Comparison of ENCODE assay signal across 34 cellular contexts in the genomic region with DNA sequence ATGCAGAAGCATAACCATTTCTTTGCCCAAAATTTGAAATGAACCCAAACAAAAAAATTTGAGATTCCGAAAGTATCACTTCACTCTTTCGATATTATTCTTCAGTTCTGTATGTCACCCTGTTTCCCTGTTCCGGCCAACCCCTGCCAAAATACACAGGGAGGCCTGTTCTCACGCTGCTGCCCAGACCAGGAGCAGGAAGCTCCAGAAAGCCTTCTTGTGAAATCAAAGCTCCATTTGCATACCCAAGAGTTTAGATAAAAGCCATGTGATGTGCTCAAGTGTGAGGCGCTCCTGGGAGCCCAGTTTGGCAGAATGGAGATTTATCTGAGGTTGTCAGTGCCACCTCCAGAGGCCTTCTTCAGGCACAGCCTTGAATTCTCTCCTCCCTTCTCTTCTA.
A peak's percentile ranks its signal among the peaks of the same experiment; 100 is the strongest.
DNase-seq lines count a peak whose midpoint lies in the region; ATAC-seq, FAIRE-seq and TF ChIP-seq lines count a peak whose summit lies in the region.
"Had no signal": no experiment of that assay in that cellular context is flagged by ENCODE, and none has a peak within 500 bp of the region (broad histone marks: within the 10 kb centered on the region; RNA-seq: fewer than 3 reads in every experiment).

No MANE protein-coding gene starts in this region.

- no peaks in the 10 kb centered on the region for H3K36me3 ChIP-seq in lower lobe of right lung
- H3K36me3 ChIP-seq: ascending aorta, neutrophil, sigmoid colon had no signal

- H3K27ac ChIP-seq in lower lobe of right lung = no peak overlapping the region
- H3K27ac ChIP-seq: A549, ascending aorta, KMS-11, neutrophil, RWPE1, sigmoid colon, SK-N-MC had no signal

- no peaks in the 10 kb centered on the region for H3K9me3 ChIP-seq in lower lobe of right lung
- H3K9me3 ChIP-seq: A549, ascending aorta, neutrophil, sigmoid colon had no signal

- in situ Hi-C loops in SK-MEL-5 (cut with HindIII; ENCODE audit: low pct_unique_long_range_greater_than_20kb, low sequenced_read_pairs) = no loop called here

- H3K4me3 ChIP-seq in lower lobe of right lung = no peak overlapping the region
- H3K4me3 ChIP-seq: A549, ascending aorta, sigmoid colon, SK-N-MC had no signal

- no peaks in the 10 kb centered on the region for H3K27me3 ChIP-seq in lower lobe of right lung (ENCODE audit: low read depth)
- H3K27me3 ChIP-seq: ascending aorta, neutrophil, sigmoid colon had no signal

- intact Hi-C loops in lower lobe of right lung (cut with DNase I) = no loop called here

- FAIRE-seq in frontal cortex (lab: Jason Lieb, UNC) = no peak
- FAIRE-seq: A549, GM12892, islet of Langerhans, TTC549 had no signal

- peaks cover 6% of the 10 kb centered on the region for H3K4me1 ChIP-seq in lower lobe of right lung
- H3K4me1 ChIP-seq: A549, ascending aorta, sigmoid colon had no signal

- peak; percentile 94 to 95 for ATAC-seq in lower lobe of right lung
- no peak for ATAC-seq in HG02588 (IDR thresholded peaks at IDR 0.05; ENCODE audit: unreplicated experiment)
- ATAC-seq: A549; CD8-positive, alpha-beta T cell; naive thymus-derived CD4-positive, alpha-beta T cell had no signal

- peak; percentile 38 for DNase-seq in NCI-H510A treated with DMSO at 0.1 percent for 48 hours (lab: John Stamatoyannopoulos, UW)
- no peak for DNase-seq in NCI-H510A (lab: John Stamatoyannopoulos, UW)
- DNase-seq in SK-MEL-5 (ENCODE audit: low read depth, low spot score) = peak; percentile 58
- peak; percentile 71 for DNase-seq in lower lobe of right lung
- peak; percentile 57 for DNase-seq in ureter (ENCODE audit: low spot score)
- no peak for DNase-seq in glomerular visceral epithelial cell (ENCODE audit: extremely low spot score)
- no peak for DNase-seq in frontal cortex (ENCODE audit: low spot score in 2 of 2)
- DNase-seq: activated CD4-positive, CD25-positive, alpha-beta regulatory T cell; activated gamma-delta T cell; activated T-cell treated with anti-CD3 and anti-CD28 coated beads, Interleukin-2, amount 50 U/mL, for 24 hours; caudate nucleus; CD8-positive, alpha-beta T cell; cortex of kidney; DMS 273 treated with DMSO at 0.1 percent for 48 hours; effector memory CD4-positive, alpha-beta T cell; erythroblast; H9; MM.1S; naive thymus-derived CD4-positive, alpha-beta T cell; NCI-H446 treated with DMSO at 0.1 percent for 48 hours; OCI-M1; sigmoid colon; stimulated activated CD4-positive, alpha-beta T cell treated with anti-CD3 and anti-CD28 coated beads, Interleukin-12 subunit alpha, Interleukin-12 subunit beta, amount 100 ng/mL, for 4 hours; stimulated activated CD4-positive, alpha-beta T cell treated with anti-CD3 and anti-CD28 coated beads, Interleukin-2, amount 100 ng/mL, for 48 hours had no signal

- no peak for TF ChIP-seq CTCF in lower lobe of right lung (IDR thresholded peaks at IDR 0.05)

Comparison
In these comparisons a context has a peak if more than half of its experiments do, and no peak if none do; other contexts are left out.
1. DNase-seq: peak in NCI-H510A treated with DMSO at 0.1 percent for 48 hours (single experiment), SK-MEL-5 (single experiment), lower lobe of right lung (single experiment) and ureter (single experiment); none in NCI-H510A (single experiment), glomerular visceral epithelial cell (single experiment) and frontal cortex (0 of 2).